Comparison of ENCODE assay signal across 8 cellular contexts in genomic region chr1:121009216-121010057, GRCh38.
DNase-seq lines count a peak whose midpoint lies in the region; ATAC-seq, FAIRE-seq and TF ChIP-seq lines count a peak whose summit lies in the region.
"Not testable (repeated sequence)": the region's sequence is repeated elsewhere in the genome, so short reads cannot be mapped to it uniquely, and the experiment has no call there.

No MANE protein-coding gene starts in this region.

- H3K9me3 Mint-ChIP-seq in stimulated activated naive CD8-positive, alpha-beta T cell treated with anti-CD3 and anti-CD28 coated beads, Interleukin-15, Interleukin-2, amounts not matched to agents 100 ng/mL and 50 ng/mL, for 24 hours, result not testable (repeated sequence)

- WGBS in GM12878 (ENCODE audit: insufficient coverage, insufficient replicate concordance, low lambda C conversion rate, missing lambda C conversion rate), result 6% methylated on average over 44 of the region's 59 CpGs

- BruUV-seq in GM12878 (replicated peaks; lab: Mats Ljungman, UMichigan), result not testable (repeated sequence)

- not testable (repeated sequence) for TF ChIP-seq CTCF in RWPE2 (IDR thresholded peaks at IDR 0.05; ENCODE audit: poor library complexity, severe bottlenecking); GM12878 (IDR thresholded peaks at IDR 0.05 in 2 of 3, conservative IDR thresholded peaks at IDR 0.05 in 1 of 3; ENCODE audit: control insufficient read depth in 2 of 3, extremely low read depth in 1 of 3, insufficient read depth in 1 of 3, low read depth in 3 of 3, low read length in 3 of 3); fibroblast of villous mesenchyme (IDR thresholded peaks at IDR 0.05; ENCODE audit: insufficient read depth, low read depth, low read length); lower lobe of right lung (IDR thresholded peaks at IDR 0.05)

- not testable (repeated sequence) for H3K9me3 ChIP-seq in RWPE2 (ENCODE audit: severe bottlenecking); GM12878 (replicated peaks; ENCODE audit: control insufficient read depth, insufficient read depth, low read length); lower lobe of right lung

- H3K9ac ChIP-seq in GM12878 (ENCODE audit: control insufficient read depth, insufficient read depth, low read length), result not testable (repeated sequence)

- TF ChIP-seq EP300 in GM12878 (IDR thresholded peaks at IDR 0.05; ENCODE audit: borderline replicate concordance in 1 of 2, control insufficient read depth in 1 of 2, low read depth in 2 of 2, low read length in 2 of 2), result not testable (repeated sequence)

- H3K4me3 Mint-ChIP-seq in stimulated activated naive CD8-positive, alpha-beta T cell treated with anti-CD3 and anti-CD28 coated beads, Interleukin-15, Interleukin-2, amounts not matched to agents 100 ng/mL and 50 ng/mL, for 24 hours, result peak overlapping the region; percentile 81

- H2AFZ ChIP-seq in GM12878 (ENCODE audit: control insufficient read depth, low read depth, low read length), result not testable (repeated sequence)

- RAD21 ChIA-PET in GM12878 (lab: Charles Lee; ENCODE audit: unreplicated experiment), result not testable (repeated sequence)

- in situ Hi-C loops in GM12878 (cut with MboI), result not testable (repeated sequence)

- H3K36me3 ChIP-seq in RWPE2 (ENCODE audit: low read depth); GM12878 (ENCODE audit: control insufficient read depth in 2 of 2, insufficient read depth in 2 of 2, low read length in 1 of 2); lower lobe of right lung: not testable (repeated sequence)

- peak overlapping the region; percentile 59; the same call in 1 of the 2 replicates for H3K4me2 ChIP-seq in GM12878 (ENCODE audit: control insufficient read depth, insufficient read depth)

- POLR2A ChIA-PET in GM12878 (lab: Charles Lee), result not testable (repeated sequence)

- TF ChIP-seq POLR2A in GM12878 (IDR thresholded peaks at IDR 0.05; ENCODE audit: low read depth, low read length), result not testable (repeated sequence)

- not testable (repeated sequence) for H3K27ac ChIP-seq in RWPE2 (ENCODE audit: poor library complexity, severe bottlenecking); GM12878 (ENCODE audit: control insufficient read depth, insufficient read depth); lower lobe of right lung

- peak; percentile 64 for DNase-seq in ELF-1 (ENCODE audit: low read depth, low spot score)
- DNase-seq in RWPE2 (ENCODE audit: low spot score); GM12878 (ENCODE audit: low read depth, low spot score); fibroblast of villous mesenchyme (ENCODE audit: low read depth); lower lobe of right lung; skeletal muscle cell (ENCODE audit: low read depth): not testable (repeated sequence)
- peak; percentile 28 for DNase-seq in activated CD8-positive, alpha-beta memory T cell treated with anti-CD3 and anti-CD28 coated beads, Interleukin-2, amount 50 U/mL, for 4 hours

- FAIRE-seq in GM12878 (lab: Jason Lieb, UNC), result not testable (repeated sequence)

- not testable (repeated sequence) for TF ChIP-seq RAD21 in GM12878 (IDR thresholded peaks at IDR 0.05; ENCODE audit: insufficient read depth, low read depth, low read length)

- H3K27me3 ChIP-seq in RWPE2 (ENCODE audit: insufficient read depth, poor library complexity, severe bottlenecking); GM12878 (replicated peaks in 1 of 2; ENCODE audit: control insufficient read depth in 2 of 2, insufficient read depth in 2 of 2, low read length in 1 of 2); lower lobe of right lung (ENCODE audit: low read depth): not testable (repeated sequence)

- H3K4me1 Mint-ChIP-seq in stimulated activated naive CD8-positive, alpha-beta T cell treated with anti-CD3 and anti-CD28 coated beads, Interleukin-15, Interleukin-2, amounts not matched to agents 100 ng/mL and 50 ng/mL, for 24 hours (ENCODE audit: low read depth), result peaks cover 19% of the 10 kb centered on the region

- intact Hi-C loops in GM12878 (cut with micrococcal nuclease; ENCODE audit: unreplicated experiment); lower lobe of right lung (cut with DNase I): not testable (repeated sequence)

- H3K4me3 ChIP-seq in RWPE2 (ENCODE audit: severe bottlenecking), result peak overlapping the region; percentile 13
- H3K4me3 ChIP-seq in GM12878, result not testable (repeated sequence)
- H3K4me3 ChIP-seq in fibroblast of villous mesenchyme (ENCODE audit: low read depth, low read length), result peak overlapping the region; percentile 37
- peak overlapping the region; percentile 21 for H3K4me3 ChIP-seq in lower lobe of right lung
- peak overlapping the region; percentile 5 for H3K4me3 ChIP-seq in skeletal muscle cell (ENCODE audit: low read depth, low read length)

- ATAC-seq in RWPE2 (ENCODE audit: low read depth) (peak; percentile 41; the same call in 2 of the 3 replicates), GM12878 (peak; percentile 49), lower lobe of right lung (peak; percentile 37 to 62)

- peak overlapping the region; percentile 49 for H3K27ac Mint-ChIP-seq in stimulated activated naive CD8-positive, alpha-beta T cell treated with anti-CD3 and anti-CD28 coated beads, Interleukin-15, Interleukin-2, amounts not matched to agents 100 ng/mL and 50 ng/mL, for 24 hours

- not testable (repeated sequence) for H3K4me1 ChIP-seq in RWPE2 (ENCODE audit: insufficient read depth, poor library complexity, severe bottlenecking); GM12878 (ENCODE audit: control insufficient read depth, insufficient read depth, low read length); lower lobe of right lung

- not testable (repeated sequence) for H3K79me2 ChIP-seq in GM12878 (ENCODE audit: control insufficient read depth, insufficient read depth, low read length)

- not testable (repeated sequence) for H3K36me3 Mint-ChIP-seq in stimulated activated naive CD8-positive, alpha-beta T cell treated with anti-CD3 and anti-CD28 coated beads, Interleukin-15, Interleukin-2, amounts not matched to agents 100 ng/mL and 50 ng/mL, for 24 hours (ENCODE audit: low read depth)

- peaks cover 11% of the 10 kb centered on the region for H3K27me3 Mint-ChIP-seq in stimulated activated naive CD8-positive, alpha-beta T cell treated with anti-CD3 and anti-CD28 coated beads, Interleukin-15, Interleukin-2, amounts not matched to agents 100 ng/mL and 50 ng/mL, for 24 hours

- not testable (repeated sequence) for H4K20me1 ChIP-seq in GM12878 (ENCODE audit: control insufficient read depth, insufficient read depth)

- CTCF ChIA-PET in GM12878 (lab: Yijun Ruan, JAX), result not testable (repeated sequence)

- SMC1A ChIA-PET in GM12878 (lab: Charles Lee; ENCODE audit: uncharacterized antibody, unreplicated experiment), result not testable (repeated sequence)
